In genomic region chr6:33247977-33248642, GRCh38 we compare ENCODE assay signal across 8 cellular contexts. TPM values are rescaled to one million over a fixed set of nuclear protein-coding genes. Genes with fewer than 3 reads are reported as not detected.
A peak's percentile ranks its signal among the peaks of the same experiment; 100 is the strongest.
DNase-seq lines count a peak whose midpoint lies in the region; ATAC-seq and TF ChIP-seq lines count a peak whose summit lies in the region.

No MANE protein-coding gene starts in this region.

- POLR2A ChIA-PET in A673 (lab: Charles Lee; ENCODE audit: low non-redundant PET), result interaction anchor here (0.6 to 2.0 kb wide), 2 partner anchors 28 to 276 kb away, joined by 5 to 8 read pairs; no protein-coding TSS in a partner anchor

- DNase-seq in A673 (ENCODE audit: low spot score) (peak; percentile 91), NOMO-1 treated with DMSO at 0.1 percent for 48 hours (lab: John Stamatoyannopoulos, UW; ENCODE audit: unreplicated experiment) (peak; percentile 65), medulla oblongata (ENCODE audit: extremely low spot score) (peak; percentile 96)
- peak; percentile 77 to 91 (median 90) for DNase-seq in activated CD8-positive, alpha-beta memory T cell treated with anti-CD3 and anti-CD28 coated beads for 48 hours (ENCODE audit: low read depth in 2 of 3, low spot score in 2 of 3)
- DNase-seq in effector memory CD4-positive, alpha-beta T cell, result peak; percentile 69 to 82 (median 77)
- DNase-seq in stimulated activated CD4-positive, alpha-beta T cell treated with anti-CD3 and anti-CD28 coated beads, TNF-alpha, amount 100 ng/mL, for 4 hours (ENCODE audit: low read depth in 3 of 3), result peak; percentile 87 to 90 (median 87)

- H3K27me3 ChIP-seq in A673 (replicated peaks; ENCODE audit: insufficient read depth, low read depth, low read length, poor library complexity), result no peaks in the 10 kb centered on the region
- peaks cover 33% of the 10 kb centered on the region for H3K27me3 ChIP-seq in HUES6 (ENCODE audit: control insufficient read depth, insufficient read depth, low read length)
- H3K27me3 ChIP-seq in effector memory CD4-positive, alpha-beta T cell (replicated peaks; ENCODE audit: control insufficient read depth, insufficient read depth, low read length, poor library complexity, severe bottlenecking), result no peaks in the 10 kb centered on the region

- BruUV-seq in A673 (replicated peaks; lab: Mats Ljungman, UMichigan), result no TSS peak

- peak overlapping the region; percentile 21 for H3K9ac ChIP-seq in HUES6 (ENCODE audit: low read length)

- CTCF ChIA-PET in A673 (lab: Charles Lee), result interaction anchor here (0.5 to 1.5 kb wide), 16 partner anchors 16 to 1057 kb away, joined by 3 to 8 read pairs (median 4); partner anchors contain the start of gene B3GALT4

- H3K9me3 ChIP-seq in A673 (ENCODE audit: low read depth, low read length, poor library complexity, severe bottlenecking), result no peaks in the 10 kb centered on the region
- H3K9me3 ChIP-seq in HUES6 (ENCODE audit: control insufficient read depth, insufficient read depth, low read depth, low read length), result no peaks in the 10 kb centered on the region
- H3K9me3 ChIP-seq in effector memory CD4-positive, alpha-beta T cell (ENCODE audit: control insufficient read depth, low read length), result no peaks in the 10 kb centered on the region

- H3K27ac ChIP-seq in A673 (ENCODE audit: low read depth, low read length, poor library complexity, severe bottlenecking), result peak overlapping the region; percentile 94
- H3K27ac ChIP-seq in HUES6 (ENCODE audit: low read depth, low read length), result no peak overlapping the region
- peak overlapping the region; percentile 95 for H3K27ac ChIP-seq in effector memory CD4-positive, alpha-beta T cell (ENCODE audit: insufficient read depth, low read length, poor library complexity, severe bottlenecking)

- intact Hi-C loops in A673 (cut with micrococcal nuclease; ENCODE audit: unreplicated experiment), result loop anchor here (1.0 to 2.0 kb wide), 4 partner anchors 39 to 234 kb away; partner anchors contain the start of genes RING1, RXRB and SLC39A7

- peaks cover 16% of the 10 kb centered on the region for H3K4me1 ChIP-seq in A673 (ENCODE audit: insufficient read depth, low read length, poor library complexity, severe bottlenecking)
- peaks cover 15% of the 10 kb centered on the region for H3K4me1 ChIP-seq in HUES6 (ENCODE audit: control insufficient read depth, insufficient read depth, low read length)
- peaks cover 24% of the 10 kb centered on the region for H3K4me1 ChIP-seq in effector memory CD4-positive, alpha-beta T cell (ENCODE audit: control insufficient read depth, insufficient read depth, low read length, poor library complexity, severe bottlenecking)

- TF ChIP-seq CTCF in A673 (conservative IDR thresholded peaks at IDR 0.05; ENCODE audit: low read depth, low read length), result peak; percentile 91

- peaks cover 3% of the 10 kb centered on the region for H3K36me3 ChIP-seq in A673 (ENCODE audit: insufficient read depth, low read length, poor library complexity, severe bottlenecking)
- H3K36me3 ChIP-seq in HUES6 (ENCODE audit: control insufficient read depth, insufficient read depth, low read length), result peaks cover 9% of the 10 kb centered on the region; the same call in 1 of the 2 replicates
- H3K36me3 ChIP-seq in effector memory CD4-positive, alpha-beta T cell (ENCODE audit: control insufficient read depth, insufficient read depth, low read length), result peaks cover 4% of the 10 kb centered on the region

- H3K4me3 ChIP-seq in A673 (ENCODE audit: low read depth, low read length, poor library complexity, severe bottlenecking) (peak overlapping the region; percentile 59), HUES6 (ENCODE audit: low read depth, low read length) (peak overlapping the region; percentile 75)
- peak overlapping the region; percentile 60 for H3K4me3 ChIP-seq in effector memory CD4-positive, alpha-beta T cell (ENCODE audit: insufficient read depth, low read depth, low read length, poor library complexity, severe bottlenecking)

- ATAC-seq in GM18909 (IDR thresholded peaks at IDR 0.05; ENCODE audit: poor library complexity, unreplicated experiment), result peak; percentile 42

RNA-seq across cellular contexts. Expression of gene VPS52, which starts 23.6 kb away (rescaled TPM):
- 58.2 and 60.8 TPM in 2 replicates for total RNA-seq in A673 (2021)

RNA-seq across cellular contexts. Expression of gene RPS18, which starts 23.8 kb away (rescaled TPM):
- 1,781 and 1,852 TPM in 2 replicates for total RNA-seq in A673 (2021)

RNA-seq across cellular contexts. Expression of gene B3GALT4, which starts 28.8 kb away (rescaled TPM):
- 4.0 TPM in 2 replicates for total RNA-seq in A673 (2021)

RNA-seq across cellular contexts. Expression of gene RING1, which starts 39.8 kb away (rescaled TPM):
- total RNA-seq in A673 (2021), result 43.3 and 47.5 TPM in 2 replicates

RNA-seq across cellular contexts. Expression of gene WDR46, which starts 40.9 kb away (rescaled TPM):
- total RNA-seq in A673 (2021), result 85.1 and 97.9 TPM in 2 replicates
